9 cellular contexts compared by ENCODE assay signal in genomic region chr9:77690128-77690527, GRCh38. TPM values are rescaled to one million over a fixed set of nuclear protein-coding genes. Genes with fewer than 3 reads are reported as not detected.
"Had no signal": no experiment of that assay in that cellular context is flagged by ENCODE, and none has a peak within 500 bp of the region (broad histone marks: within the 10 kb centered on the region; RNA-seq: fewer than 3 reads in every experiment).

No MANE protein-coding gene starts in this region.

RNA-seq across cellular contexts. Expression of gene GNA14, which starts 42.0 kb away (rescaled TPM):
- total RNA-seq: activated CD4-positive, alpha-beta memory T cell treated with anti-CD3 and anti-CD28 coated beads for 36 hours; activated CD4-positive, alpha-beta T cell treated with anti-CD3 and anti-CD28 coated beads, Interleukin-2, amount 10 ng/mL, durations not matched to agents 24 days and 14 days; activated CD8-positive, alpha-beta memory T cell treated with anti-CD3 and anti-CD28 coated beads for 36 hours; activated CD8-positive, alpha-beta memory T cell treated with anti-CD3 and anti-CD28 coated beads, Interleukin-2, amount 10 ng/mL, durations not matched to agents 7 days and 5 days; activated CD8-positive, alpha-beta T cell treated with anti-CD3 and anti-CD28 coated beads, Interleukin-2, amount 10 ng/mL, durations not matched to agents 7 days and 5 days; activated naive CD4-positive, alpha-beta T cell treated with anti-CD3 and anti-CD28 coated beads for 36 hours; activated naive CD8-positive, alpha-beta T cell treated with anti-CD3 and anti-CD28 coated beads for 36 hours; activated T-helper 1 cell treated with anti-CD3 and anti-CD28 coated beads, Interleukin-12 subunit alpha, Interleukin-12 subunit beta, Interleukin-2, Interleukin-4 antibody, amounts not matched to agents 30 ng/mL and 10 ng/mL and 1 ng/mL, durations not matched to agents 14 hours and 24 hours and 36 hours; T-helper 17 cell had no signal
